Comparison of ENCODE assay signal across 18 cellular contexts in the genomic region with DNA sequence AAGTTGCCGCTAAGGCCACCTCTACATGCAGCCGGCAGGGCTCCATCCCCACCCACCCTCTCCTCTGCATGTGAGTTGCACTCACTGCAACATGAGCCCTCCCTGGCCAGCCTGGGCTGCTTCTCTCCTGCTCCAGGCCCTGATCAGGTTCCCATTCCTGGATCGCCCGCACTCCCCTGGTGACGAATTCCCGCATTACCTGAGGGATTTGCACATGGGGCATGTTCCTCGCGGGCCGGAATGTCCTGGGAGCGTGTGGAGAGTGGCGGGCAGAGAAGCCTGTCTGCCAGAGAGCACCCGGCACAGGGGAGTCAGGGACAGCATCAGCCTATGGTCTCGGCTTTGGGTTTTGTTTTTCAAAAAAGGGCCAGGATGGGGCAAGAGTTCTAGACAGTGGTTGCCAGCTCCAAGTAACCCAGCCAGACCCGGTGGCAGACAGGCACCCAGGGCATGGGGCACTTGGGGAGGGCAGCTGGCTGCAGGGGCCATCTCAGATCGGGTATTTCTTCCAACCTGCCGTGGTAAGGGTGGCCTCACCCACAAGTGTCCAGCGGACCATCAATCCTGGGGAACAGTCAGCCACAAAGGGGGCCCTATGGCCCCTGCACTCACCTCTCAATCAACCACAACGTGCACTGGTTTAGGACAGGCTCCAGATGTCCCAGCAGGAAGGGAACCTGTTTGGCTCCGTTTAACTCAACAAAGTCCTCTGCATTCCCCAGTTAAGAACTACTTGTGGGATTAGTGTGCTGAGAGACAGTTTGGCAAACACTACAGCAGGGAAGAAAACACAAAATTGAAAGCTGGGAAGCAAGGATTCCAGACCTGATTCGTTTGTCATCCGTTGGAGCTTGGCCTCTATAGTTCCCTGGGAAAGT.
DNase-seq lines count a peak whose midpoint lies in the region; ATAC-seq and TF ChIP-seq lines count a peak whose summit lies in the region.
"Had no signal": no experiment of that assay in that cellular context is flagged by ENCODE, and none has a peak within 500 bp of the region (broad histone marks: within the 10 kb centered on the region; RNA-seq: fewer than 3 reads in every experiment).

No MANE protein-coding gene starts in this region.

- H4K91ac ChIP-seq in IMR-90 (ENCODE audit: insufficient read depth, low read depth, low read length) = no peak overlapping the region

- H3K14ac ChIP-seq in IMR-90 (replicated peaks; ENCODE audit: low read depth, low read length) = no peak overlapping the region

- DNase-seq in IMR-90 = no peak
- DNase-seq in Right ventricle myocardium superior = peak; percentile 52
- DNase-seq in left kidney (ENCODE audit: low read depth, low spot score) = peak; percentile 83
- no peak for DNase-seq in DMS114 treated with DMSO at 0.1 percent for 48 hours (lab: John Stamatoyannopoulos, UW; ENCODE audit: unreplicated experiment)
- DNase-seq: BE2C, DMS 273 treated with DMSO at 0.1 percent for 48 hours, H7, Kasumi-1, NCI-H1417 treated with DMSO at 0.1 percent for 48 hours, NCI-H2081, NCI-H446, PC-3, SHP77 had no signal

- peaks cover 34 to 92% of the 10 kb centered on the region in 2 experiments for H3K79me1 ChIP-seq in IMR-90 (ENCODE audit: low read depth in 1 of 2, low read length in 2 of 2)

- H4K20me1 ChIP-seq in IMR-90 (ENCODE audit: insufficient read depth, low read length) = peaks cover 38% of the 10 kb centered on the region

- H3K27ac ChIP-seq in IMR-90 (ENCODE audit: insufficient read depth, low read length) = no peak overlapping the region
- H3K27ac ChIP-seq in skeletal muscle tissue (ENCODE audit: low read depth, low read length) = peak overlapping the region; percentile 34

- no peak overlapping the region for H2BK20ac ChIP-seq in IMR-90 (ENCODE audit: low read depth, low read length)

- no peak overlapping the region for H3K4me3 ChIP-seq in IMR-90 (ENCODE audit: insufficient read depth, low read depth, low read length)
- H3K4me3 ChIP-seq in skeletal muscle tissue (ENCODE audit: low read length in 3 of 3) = peak overlapping the region in 2 of 3 donors; percentile 22 to 30

- peaks cover 28% of the 10 kb centered on the region for H3K4me1 ChIP-seq in IMR-90 (ENCODE audit: control insufficient read depth, insufficient read depth, low read length)
- H3K4me1 ChIP-seq in skeletal muscle tissue (ENCODE audit: control insufficient read depth in 3 of 3, insufficient read depth in 3 of 3, low read length in 3 of 3) = peaks cover 41 to 58% (median 57%) of the 10 kb centered on the region in 3 donors
- H3K4me1 ChIP-seq: BE2C had no signal

- TF ChIP-seq CTCF in IMR-90 (conservative IDR thresholded peaks at IDR 0.05; ENCODE audit: low read depth, low read length) = no peak

- H3K18ac ChIP-seq in IMR-90 (ENCODE audit: low read depth, low read length) = no peak overlapping the region

- ATAC-seq in IMR-90 (ENCODE audit: low read depth) (no peak), Right ventricle myocardium superior (ENCODE audit: poor library complexity) (peak; percentile 47), HG03039 (IDR thresholded peaks at IDR 0.05; ENCODE audit: unreplicated experiment) (no peak), HG02938 (IDR thresholded peaks at IDR 0.05; ENCODE audit: unreplicated experiment) (no peak)
- no peak for ATAC-seq in activated CD4-positive, CD25-positive, alpha-beta regulatory T cell treated with anti-CD3 and anti-CD28 coated beads, Interleukin-2, amount 50 U/mL, for 24 hours
- ATAC-seq: PC-3, SK-N-SH treated with all-trans-retinoic acid at 6 μM for 48 hours had no signal

- no peak overlapping the region for H3K4ac ChIP-seq in IMR-90 (ENCODE audit: low read depth, low read length)

- H3K9ac ChIP-seq in IMR-90 (ENCODE audit: low read depth, low read length) = no peak overlapping the region
- peak overlapping the region; percentile 12 to 79 (median 30) for H3K9ac ChIP-seq in skeletal muscle tissue (ENCODE audit: low read depth in 1 of 3, low read length in 3 of 3)

- H2AK5ac ChIP-seq in IMR-90 (ENCODE audit: low read depth, low read length) = no peak overlapping the region

- no peak for TF ChIP-seq POLR2A in IMR-90 (IDR thresholded peaks at IDR 0.05; ENCODE audit: low read depth, low read length)

- H3K9me3 ChIP-seq in IMR-90 (ENCODE audit: control insufficient read depth, insufficient read depth, low read length) (no peaks in the 10 kb centered on the region), skeletal muscle tissue (ENCODE audit: control insufficient read depth in 3 of 3, low read length in 3 of 3) (no peaks in the 10 kb centered on the region)
- H3K9me3 ChIP-seq: BE2C had no signal

- in situ Hi-C loops in IMR-90 (cut with MboI; ENCODE audit: low sequenced_read_pairs) = no loop called here

- POLR2A ChIA-PET in IMR-90 (lab: Charles Lee; ENCODE audit: unreplicated experiment) = no interaction called here

- H2BK120ac ChIP-seq in IMR-90 (ENCODE audit: low read depth, low read length) = no peak overlapping the region

- no peak overlapping the region for H2AK9ac ChIP-seq in IMR-90 (replicated peaks; ENCODE audit: low read depth, low read length, poor library complexity)

- no TSS peak for BruUV-seq in IMR-90 (replicated peaks; lab: Mats Ljungman, UMichigan)

- H2AFZ ChIP-seq in IMR-90 (replicated peaks; ENCODE audit: low read length, poor library complexity) = peak overlapping the region; percentile 42

- peaks cover 50% of the 10 kb centered on the region for H3K9me1 ChIP-seq in IMR-90 (ENCODE audit: insufficient read depth, low read length)

- dilution Hi-C loops in IMR-90 (cut with HindIII; ENCODE audit: low sequenced_read_pairs, unreplicated experiment) = no loop called here

- WGBS in IMR-90 (ENCODE audit: extremely low coverage in 2 of 2, insufficient read length in 1 of 2), 2 experiments = 79% methylated on average over 4 of the region's 21 CpGs; no CpG with 5 or more reads in 1 of the 2 experiments

- intact Hi-C loops in IMR-90 (cut with micrococcal nuclease) = no loop called here
- intact Hi-C loops in Right ventricle myocardium superior (cut with DNase I) = no loop called here

- CTCF ChIA-PET in IMR-90 (lab: Yijun Ruan, JAX) = no interaction called here

- H3K36me3 ChIP-seq in IMR-90 (ENCODE audit: control insufficient read depth, insufficient read depth, low read length) = peaks cover 58% of the 10 kb centered on the region
- H3K36me3 ChIP-seq in skeletal muscle tissue (ENCODE audit: control insufficient read depth in 3 of 3, insufficient read depth in 3 of 3, low read length in 3 of 3) = peaks cover 11 to 14% (median 13%) of the 10 kb centered on the region in 3 donors
- H3K36me3 ChIP-seq: BE2C had no signal

- H3K27me3 ChIP-seq in IMR-90 (ENCODE audit: control insufficient read depth, insufficient read depth, low read length) = no peaks in the 10 kb centered on the region
- H3K27me3 ChIP-seq in skeletal muscle tissue (ENCODE audit: control insufficient read depth in 3 of 3, insufficient read depth in 3 of 3, low read length in 3 of 3) = no peaks in the 10 kb centered on the region
- H3K27me3 ChIP-seq: BE2C had no signal

- no peak overlapping the region for H3K4me2 ChIP-seq in IMR-90 (ENCODE audit: low read depth, low read length)

- H2BK15ac ChIP-seq in IMR-90 (ENCODE audit: low read depth, low read length) = no peak overlapping the region

- no peak overlapping the region for H2BK5ac ChIP-seq in IMR-90 (ENCODE audit: low read depth, low read length, poor library complexity, severe bottlenecking)

- H3K56ac ChIP-seq in IMR-90 (ENCODE audit: extremely low read depth, insufficient read depth, low read length) = no peak overlapping the region

- no peak overlapping the region for H4K8ac ChIP-seq in IMR-90 (ENCODE audit: low read depth in 2 of 2, low read length in 2 of 2)

- H3K23ac ChIP-seq in IMR-90 (ENCODE audit: low read depth, low read length) = no peak overlapping the region

- no peak overlapping the region for H4K5ac ChIP-seq in IMR-90 (ENCODE audit: low read depth, low read length)

- TF ChIP-seq RAD21 in IMR-90 (IDR thresholded peaks at IDR 0.05; ENCODE audit: low read length) = no peak

TF ChIP-seq in IMR-90, 13 proteins besides CTCF, POLR2A, EP300 and RAD21:
- TF ChIP-seq RFX5 (IDR thresholded peaks at IDR 0.05; ENCODE audit: low read depth, low read length) (no peak), NFE2L2 (IDR thresholded peaks at IDR 0.05; ENCODE audit: low read depth, low read length) (no peak), MXI1 (IDR thresholded peaks at IDR 0.05; ENCODE audit: borderline replicate concordance, low read depth, low read length) (no peak), FOS (IDR thresholded peaks at IDR 0.05; ENCODE audit: low read depth, low read length) (no peak), BHLHE40 (IDR thresholded peaks at IDR 0.05; ENCODE audit: low read depth, low read length) (no peak), SMC3 (IDR thresholded peaks at IDR 0.05; ENCODE audit: low read depth, low read length) (no peak), CHD1 (IDR thresholded peaks at IDR 0.05; ENCODE audit: low read depth, low read length) (no peak), RCOR1 (IDR thresholded peaks at IDR 0.05; ENCODE audit: insufficient replicate concordance, low read length) (no peak), MAFK (IDR thresholded peaks at IDR 0.05; ENCODE audit: low read depth, low read length) (no peak), ELK1 (IDR thresholded peaks at IDR 0.05; ENCODE audit: borderline replicate concordance, low read depth, low read length) (no peak)
- TF ChIP-seq, protein P1, sequence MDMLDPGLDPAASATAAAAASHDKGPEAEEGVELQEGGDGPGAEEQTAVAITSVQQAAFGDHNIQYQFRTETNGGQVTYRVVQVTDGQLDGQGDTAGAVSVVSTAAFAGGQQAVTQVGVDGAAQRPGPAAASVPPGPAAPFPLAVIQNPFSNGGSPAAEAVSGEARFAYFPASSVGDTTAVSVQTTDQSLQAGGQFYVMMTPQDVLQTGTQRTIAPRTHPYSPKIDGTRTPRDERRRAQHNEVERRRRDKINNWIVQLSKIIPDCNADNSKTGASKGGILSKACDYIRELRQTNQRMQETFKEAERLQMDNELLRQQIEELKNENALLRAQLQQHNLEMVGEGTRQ (IDR thresholded peaks at IDR 0.05; ENCODE audit: low read depth, low read length) = no peak

Comparison
In these comparisons a context has a peak if more than half of its experiments do, and no peak if none do; other contexts are left out.
1. DNase-seq: peak in Right ventricle myocardium superior (single experiment) and left kidney (single experiment); none in IMR-90 (single experiment) and DMS114 treated with DMSO at 0.1 percent for 48 hours (single experiment).